In the genomic region with DNA sequence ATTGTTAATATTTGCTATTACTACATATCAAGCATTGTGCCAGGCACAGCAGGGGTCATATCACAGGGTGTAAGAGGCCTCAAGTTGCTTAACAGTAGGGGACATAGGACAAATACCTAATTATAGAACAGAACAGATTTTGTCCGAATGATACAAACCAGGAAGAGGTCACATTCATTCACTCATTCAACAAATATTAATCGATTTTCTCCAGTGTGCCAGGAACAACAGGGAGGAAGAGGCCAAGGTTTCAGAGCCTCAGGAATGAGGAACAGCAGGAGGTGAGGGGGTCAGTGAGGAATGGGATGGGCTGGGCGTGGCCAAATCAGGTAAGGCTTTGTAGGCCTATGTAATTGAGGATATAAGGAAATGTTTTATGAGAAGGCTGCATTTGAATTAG, we compare ENCODE assay signal across 23 cellular contexts. TPM values are rescaled to one million over a fixed set of nuclear protein-coding genes. Genes with fewer than 3 reads are reported as not detected.
"Had no signal": no experiment of that assay in that cellular context is flagged by ENCODE, and none has a peak within 500 bp of the region (broad histone marks: within the 10 kb centered on the region; RNA-seq: fewer than 3 reads in every experiment).

No MANE protein-coding gene starts in this region.

- FAIRE-seq: bronchial epithelial cell, frontal cortex, islet of Langerhans, TTC549 had no signal

- H3K27ac ChIP-seq: ascending aorta, epithelial cell of prostate, left lung, skin epidermis, suprapubic skin had no signal

- H3K4me3 Mint-ChIP-seq: activated CD4-positive, alpha-beta T cell treated with anti-CD3 and anti-CD28 coated beads, Interleukin-2, amount 10 ng/mL, durations not matched to agents 7 days and 5 days; effector memory CD8-positive, alpha-beta T cell; memory B cell; natural killer cell treated with Interleukin-12 subunit alpha and Interleukin-12 subunit beta and Interleukin-15 and Interleukin-18, amount 100 ng/mL, for 72 hours; stimulated activated naive CD8-positive, alpha-beta T cell treated with anti-CD3 and anti-CD28 coated beads, Interleukin-15, Interleukin-2, amounts not matched to agents 100 ng/mL and 50 ng/mL, for 24 hours; type B pancreatic cell had no signal

- H3K27me3 Mint-ChIP-seq: activated CD4-positive, alpha-beta T cell treated with anti-CD3 and anti-CD28 coated beads, Interleukin-2, amount 10 ng/mL, durations not matched to agents 7 days and 5 days; type B pancreatic cell had no signal

- H3K4me3 ChIP-seq: ascending aorta, left lung, skin epidermis, suprapubic skin had no signal

- H3K9me3 Mint-ChIP-seq: activated CD4-positive, alpha-beta T cell treated with anti-CD3 and anti-CD28 coated beads, Interleukin-2, amount 10 ng/mL, durations not matched to agents 7 days and 5 days; effector memory CD8-positive, alpha-beta T cell; memory B cell; natural killer cell treated with Interleukin-12 subunit alpha and Interleukin-12 subunit beta and Interleukin-15 and Interleukin-18, amount 100 ng/mL, for 72 hours; stimulated activated naive CD8-positive, alpha-beta T cell treated with anti-CD3 and anti-CD28 coated beads, Interleukin-15, Interleukin-2, amounts not matched to agents 100 ng/mL and 50 ng/mL, for 24 hours; type B pancreatic cell had no signal

- H3K9me3 ChIP-seq: ascending aorta, left lung, suprapubic skin had no signal

- H3K27ac Mint-ChIP-seq: activated CD4-positive, alpha-beta T cell treated with anti-CD3 and anti-CD28 coated beads, Interleukin-2, amount 10 ng/mL, durations not matched to agents 7 days and 5 days; effector memory CD8-positive, alpha-beta T cell; memory B cell; natural killer cell treated with Interleukin-12 subunit alpha and Interleukin-12 subunit beta and Interleukin-15 and Interleukin-18, amount 100 ng/mL, for 72 hours; stimulated activated naive CD8-positive, alpha-beta T cell treated with anti-CD3 and anti-CD28 coated beads, Interleukin-15, Interleukin-2, amounts not matched to agents 100 ng/mL and 50 ng/mL, for 24 hours; type B pancreatic cell had no signal

- H3K4me1 Mint-ChIP-seq: activated CD4-positive, alpha-beta T cell treated with anti-CD3 and anti-CD28 coated beads, Interleukin-2, amount 10 ng/mL, durations not matched to agents 7 days and 5 days; memory B cell had no signal

- H3K36me3 ChIP-seq: ascending aorta, left lung, suprapubic skin had no signal

- ATAC-seq: effector memory CD8-positive, alpha-beta T cell; left lung; natural killer cell treated with Interleukin-12 subunit alpha and Interleukin-12 subunit beta and Interleukin-15 and Interleukin-18, amount 100 ng/mL, for 72 hours had no signal

- H3K36me3 Mint-ChIP-seq: natural killer cell treated with Interleukin-12 subunit alpha and Interleukin-12 subunit beta and Interleukin-15 and Interleukin-18, amount 100 ng/mL, for 72 hours; type B pancreatic cell had no signal

- H3K4me1 ChIP-seq: ascending aorta, left lung, suprapubic skin had no signal

- H3K27me3 ChIP-seq: ascending aorta, left lung, suprapubic skin had no signal

- DNase-seq: activated CD4-positive, alpha-beta T cell treated with anti-CD3 and anti-CD28 coated beads, Interleukin-2, amount 10 ng/mL, durations not matched to agents 7 days and 5 days; activated CD4-positive, CD25-positive, alpha-beta regulatory T cell; activated naive CD4-positive, alpha-beta T cell treated with Interleukin-2 at 50 U/mL for 16 hours; dermis blood vessel endothelial cell; effector memory CD8-positive, alpha-beta T cell; head of caudate nucleus; left lung; posterior cingulate gyrus had no signal

RNA-seq across cellular contexts. Expression of a gene that starts 11.2 kb away (rescaled TPM):
- total RNA-seq: activated CD4-positive, alpha-beta T cell treated with anti-CD3 and anti-CD28 coated beads, Interleukin-2, amount 10 ng/mL, durations not matched to agents 7 days and 5 days; ascending aorta; cerebellum; dermis blood vessel endothelial cell; fibroblast of lung; frontal cortex; natural killer cell treated with Interleukin-12 subunit alpha and Interleukin-12 subunit beta and Interleukin-15 and Interleukin-18, amount 100 ng/mL, for 72 hours; suprapubic skin; T-helper 2 cell treated with Interferon-gamma antibody and Interleukin-4, amounts not matched to agents 100 ng/mL and 5 ng/mL, for 36 hours had no signal
- polyA plus RNA-seq: fibroblast of lung had no signal

RNA-seq across cellular contexts. Expression of a gene that starts 25.9 kb away (rescaled TPM):
- total RNA-seq: ascending aorta had no signal
